Comparison of ENCODE assay signal across 1 cellular context in the genomic region with DNA sequence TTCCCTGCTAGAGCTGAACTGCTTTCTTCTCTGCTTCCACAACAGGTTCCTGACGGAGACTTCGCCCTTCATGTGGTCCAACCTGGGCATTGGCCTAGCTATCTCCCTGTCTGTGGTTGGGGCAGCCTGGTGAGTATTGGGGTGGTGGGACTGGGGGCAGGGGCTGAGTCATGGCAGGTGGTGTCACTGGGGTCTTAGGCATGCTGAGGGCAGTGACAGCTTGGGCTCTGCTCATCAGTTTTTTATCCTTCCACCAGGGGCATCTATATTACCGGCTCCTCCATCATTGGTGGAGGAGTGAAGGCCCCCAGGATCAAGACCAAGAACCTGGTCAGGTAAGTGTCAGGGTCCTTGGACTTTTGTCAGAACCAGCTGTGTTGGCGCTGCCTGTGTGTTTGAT.
TF ChIP-seq lines count a peak whose summit lies in the region.

No MANE protein-coding gene starts in this region.

TF ChIP-seq in WTC11, 78 proteins besides CTCF, POLR2A, EP300 and RAD21 (continued from another document):
- TF ChIP-seq, protein P1, sequence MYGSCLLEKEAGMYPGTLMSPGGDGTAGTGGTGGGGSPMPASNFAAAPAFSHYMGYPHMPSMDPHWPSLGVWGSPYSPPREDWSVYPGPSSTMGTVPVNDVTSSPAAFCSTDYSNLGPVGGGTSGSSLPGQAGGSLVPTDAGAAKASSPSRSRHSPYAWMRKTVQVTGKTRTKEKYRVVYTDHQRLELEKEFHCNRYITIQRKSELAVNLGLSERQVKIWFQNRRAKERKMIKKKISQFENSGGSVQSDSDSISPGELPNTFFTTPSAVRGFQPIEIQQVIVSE (CRISPR knock-in tag; IDR thresholded peaks at IDR 0.05; ENCODE audit: borderline replicate concordance), result no peak
- TF ChIP-seq MYBL2 (CRISPR knock-in tag; IDR thresholded peaks at IDR 0.05) (no peak), ATF1 (CRISPR knock-in tag; IDR thresholded peaks at IDR 0.05) (no peak), ZNF232 (CRISPR knock-in tag; IDR thresholded peaks at IDR 0.05) (no peak)
- TF ChIP-seq, protein P2, sequence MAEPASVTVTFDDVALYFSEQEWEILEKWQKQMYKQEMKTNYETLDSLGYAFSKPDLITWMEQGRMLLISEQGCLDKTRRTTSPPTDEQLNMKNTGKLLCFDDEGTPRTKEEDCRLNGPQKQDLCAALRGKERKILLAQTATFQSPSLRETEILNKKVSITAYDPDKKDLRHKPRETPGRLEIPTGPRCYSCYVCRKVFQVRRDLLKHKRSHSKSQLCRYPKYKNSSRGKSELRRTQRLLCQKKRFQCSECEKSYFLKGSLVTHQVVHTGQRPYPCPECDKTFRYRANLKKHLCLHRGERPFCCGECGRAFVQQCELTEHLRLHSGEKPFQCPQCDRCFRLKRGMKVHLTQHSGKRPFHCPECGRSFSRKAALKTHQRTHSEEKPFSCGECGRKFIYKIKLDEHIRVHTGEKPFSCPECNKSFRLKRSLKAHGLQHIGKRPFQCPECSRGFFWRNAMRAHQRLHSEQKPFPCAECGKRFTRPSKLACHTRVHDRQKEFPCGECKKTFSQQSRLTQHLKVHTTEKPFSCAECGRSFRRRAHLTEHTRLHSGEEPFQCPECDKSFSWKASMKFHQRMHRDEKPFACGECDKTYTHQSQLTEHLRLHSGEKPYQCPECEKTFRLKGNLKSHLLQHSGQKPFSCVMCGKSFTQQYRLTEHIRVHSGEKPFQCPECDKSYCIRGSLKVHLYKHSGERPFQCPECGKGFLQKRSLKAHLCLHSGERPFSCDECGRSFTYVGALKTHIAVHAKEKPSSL (CRISPR knock-in tag; conservative IDR thresholded peaks at IDR 0.05), result no peak
- TF ChIP-seq, protein P3, sequence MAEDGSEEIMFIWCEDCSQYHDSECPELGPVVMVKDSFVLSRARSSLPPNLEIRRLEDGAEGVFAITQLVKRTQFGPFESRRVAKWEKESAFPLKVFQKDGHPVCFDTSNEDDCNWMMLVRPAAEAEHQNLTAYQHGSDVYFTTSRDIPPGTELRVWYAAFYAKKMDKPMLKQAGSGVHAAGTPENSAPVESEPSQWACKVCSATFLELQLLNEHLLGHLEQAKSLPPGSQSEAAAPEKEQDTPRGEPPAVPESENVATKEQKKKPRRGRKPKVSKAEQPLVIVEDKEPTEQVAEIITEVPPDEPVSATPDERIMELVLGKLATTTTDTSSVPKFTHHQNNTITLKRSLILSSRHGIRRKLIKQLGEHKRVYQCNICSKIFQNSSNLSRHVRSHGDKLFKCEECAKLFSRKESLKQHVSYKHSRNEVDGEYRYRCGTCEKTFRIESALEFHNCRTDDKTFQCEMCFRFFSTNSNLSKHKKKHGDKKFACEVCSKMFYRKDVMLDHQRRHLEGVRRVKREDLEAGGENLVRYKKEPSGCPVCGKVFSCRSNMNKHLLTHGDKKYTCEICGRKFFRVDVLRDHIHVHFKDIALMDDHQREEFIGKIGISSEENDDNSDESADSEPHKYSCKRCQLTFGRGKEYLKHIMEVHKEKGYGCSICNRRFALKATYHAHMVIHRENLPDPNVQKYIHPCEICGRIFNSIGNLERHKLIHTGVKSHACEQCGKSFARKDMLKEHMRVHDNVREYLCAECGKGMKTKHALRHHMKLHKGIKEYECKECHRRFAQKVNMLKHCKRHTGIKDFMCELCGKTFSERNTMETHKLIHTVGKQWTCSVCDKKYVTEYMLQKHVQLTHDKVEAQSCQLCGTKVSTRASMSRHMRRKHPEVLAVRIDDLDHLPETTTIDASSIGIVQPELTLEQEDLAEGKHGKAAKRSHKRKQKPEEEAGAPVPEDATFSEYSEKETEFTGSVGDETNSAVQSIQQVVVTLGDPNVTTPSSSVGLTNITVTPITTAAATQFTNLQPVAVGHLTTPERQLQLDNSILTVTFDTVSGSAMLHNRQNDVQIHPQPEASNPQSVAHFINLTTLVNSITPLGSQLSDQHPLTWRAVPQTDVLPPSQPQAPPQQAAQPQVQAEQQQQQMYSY (CRISPR knock-in tag; IDR thresholded peaks at IDR 0.05), result no peak
